23 cellular contexts compared by ENCODE assay signal in the genomic region with DNA sequence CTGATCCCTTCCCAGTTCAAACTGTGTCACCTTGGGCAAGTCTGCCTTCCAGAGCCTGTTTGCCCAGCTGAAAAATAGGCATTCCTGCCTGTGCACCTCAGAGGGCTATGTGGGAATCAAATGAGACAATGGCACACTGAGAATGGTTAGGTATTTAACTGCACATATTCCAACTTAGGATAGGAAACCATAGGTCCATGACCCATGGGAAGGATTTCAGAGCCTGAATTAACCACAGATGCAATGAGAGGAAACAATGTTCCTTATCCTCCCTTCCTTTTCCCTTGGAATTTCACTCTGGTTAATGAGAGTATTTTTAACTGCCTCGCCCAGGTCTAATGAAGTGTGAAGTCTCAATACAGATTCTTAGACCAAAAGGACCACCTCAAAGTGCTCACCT. TPM values are rescaled to one million over a fixed set of nuclear protein-coding genes. Genes with fewer than 3 reads are reported as not detected.
"Had no signal": no experiment of that assay in that cellular context is flagged by ENCODE, and none has a peak within 500 bp of the region (broad histone marks: within the 10 kb centered on the region; RNA-seq: fewer than 3 reads in every experiment).

No MANE protein-coding gene starts in this region.

- H3K9me3 Mint-ChIP-seq: activated naive CD4-positive, alpha-beta T cell treated with anti-CD3 and anti-CD28 coated beads for 36 hours; dendritic cell treated with granulocyte-macrophage colony-stimulating factor and Interleukin-4, amounts not matched to agents 40 ng/mL and 50 ng/mL, for 4 days; memory B cell; naive thymus-derived CD8-positive, alpha-beta T cell; type B pancreatic cell had no signal

- ATAC-seq: activated CD4-positive, alpha-beta T cell treated with anti-CD3 and anti-CD28 coated beads for 36 hours; gastroesophageal sphincter; naive thymus-derived CD8-positive, alpha-beta T cell; right cardiac atrium; stimulated activated naive CD8-positive, alpha-beta T cell treated with anti-CD3 and anti-CD28 coated beads, Interleukin-15, Interleukin-2, amounts not matched to agents 100 U/mL and 50 U/mL, for 24 hours had no signal

- H3K36me3 ChIP-seq: uterus had no signal

- H3K4me3 Mint-ChIP-seq: activated CD4-positive, alpha-beta T cell treated with anti-CD3 and anti-CD28 coated beads for 36 hours; activated naive CD4-positive, alpha-beta T cell treated with anti-CD3 and anti-CD28 coated beads for 36 hours; dendritic cell treated with granulocyte-macrophage colony-stimulating factor and Interleukin-4, amounts not matched to agents 40 ng/mL and 50 ng/mL, for 4 days; memory B cell; type B pancreatic cell had no signal

- H3K27ac Mint-ChIP-seq: activated CD4-positive, alpha-beta T cell treated with anti-CD3 and anti-CD28 coated beads for 36 hours; dendritic cell treated with granulocyte-macrophage colony-stimulating factor and Interleukin-4, amounts not matched to agents 40 ng/mL and 50 ng/mL, for 4 days; type B pancreatic cell had no signal

- H3K27me3 ChIP-seq: gastroesophageal sphincter, hepatocyte, spleen, testis, uterus had no signal

- H3K4me1 ChIP-seq: gastroesophageal sphincter, testis, uterus had no signal

- H3K27ac ChIP-seq: gastroesophageal sphincter, hepatocyte, spleen, testis, uterus had no signal

- H3K9me3 ChIP-seq: gastroesophageal sphincter, spleen, testis, uterus had no signal

- H3K27me3 Mint-ChIP-seq: activated CD4-positive, alpha-beta T cell treated with anti-CD3 and anti-CD28 coated beads for 36 hours; dendritic cell treated with granulocyte-macrophage colony-stimulating factor and Interleukin-4, amounts not matched to agents 40 ng/mL and 50 ng/mL, for 4 days; memory B cell; naive thymus-derived CD8-positive, alpha-beta T cell; type B pancreatic cell had no signal

- H3K4me3 ChIP-seq: gastroesophageal sphincter, hepatocyte, spleen, testis, uterus had no signal

- DNase-seq: activated CD4-positive, alpha-beta T cell treated with anti-CD3 and anti-CD28 coated beads for 36 hours; activated CD4-positive, alpha-beta T cell treated with anti-CD3 and anti-CD28 coated beads, Interleukin-2, amount 50 U/mL, for 4 hours; activated CD4-positive, CD25-positive, alpha-beta regulatory T cell; activated effector memory CD4-positive, alpha-beta T cell treated with Interleukin-2 at 50 U/mL for 16 hours; activated naive CD4-positive, alpha-beta T cell treated with anti-CD3 and anti-CD28 coated beads for 36 hours; activated T-cell treated with anti-CD3 and anti-CD28 coated beads for 4 hours; amygdala; caudate nucleus; effector CD8-positive, alpha-beta T cell; midbrain; naive thymus-derived CD8-positive, alpha-beta T cell; right cardiac atrium; spleen; stimulated activated naive CD8-positive, alpha-beta T cell treated with anti-CD3 and anti-CD28 coated beads, Interleukin-15, Interleukin-2, amounts not matched to agents 100 U/mL and 50 U/mL, for 24 hours; testis; uterus had no signal

RNA-seq across cellular contexts. Expression of a gene that starts 36.4 kb away (rescaled TPM):
- total RNA-seq: activated CD4-positive, alpha-beta T cell treated with anti-CD3 and anti-CD28 coated beads for 36 hours; activated naive CD4-positive, alpha-beta T cell treated with anti-CD3 and anti-CD28 coated beads for 36 hours; pulmonary artery endothelial cell; T-helper 1 cell treated with Interleukin-12 subunit alpha and Interleukin-12 subunit beta and Interleukin-4 antibody, amounts not matched to agents 30 ng/mL and 1 ng/mL, for 36 hours had no signal
- polyA plus RNA-seq: naive thymus-derived CD8-positive, alpha-beta T cell had no signal
